8 cellular contexts compared by ENCODE assay signal in genomic region chrX:38804481-38805293, GRCh38. TPM values are rescaled to one million over a fixed set of nuclear protein-coding genes. Genes with fewer than 3 reads are reported as not detected.
DNase-seq lines count a peak whose midpoint lies in the region; ATAC-seq and TF ChIP-seq lines count a peak whose summit lies in the region.

No MANE protein-coding gene starts in this region.

- no peaks in the 10 kb centered on the region for H3K36me3 ChIP-seq in CD4-positive, alpha-beta memory T cell (ENCODE audit: insufficient read depth, low read length)
- peaks cover 26% of the 10 kb centered on the region for H3K36me3 ChIP-seq in RWPE2 (ENCODE audit: low read depth)
- no peaks in the 10 kb centered on the region for H3K36me3 ChIP-seq in ascending aorta

- peak overlapping the region; percentile 92 to 97 (median 95) for H3K27ac Mint-ChIP-seq in CD4-positive, alpha-beta memory T cell

- H3K4me3 ChIP-seq in CD4-positive, alpha-beta memory T cell (ENCODE audit: low read length in 2 of 2) = peak overlapping the region; percentile 65 to 72
- H3K4me3 ChIP-seq in RWPE2 (ENCODE audit: severe bottlenecking) (peak overlapping the region; percentile 75), ascending aorta (peak overlapping the region; percentile 66 to 78), iPS-18c (ENCODE audit: insufficient read depth, low read depth, low read length) (peak overlapping the region; percentile 73)

- H3K36me3 Mint-ChIP-seq in CD4-positive, alpha-beta memory T cell = peaks cover 8 to 19% of the 10 kb centered on the region in 2 donors

- POLR2A ChIA-PET in CD4-positive, alpha-beta memory T cell (lab: Charles Lee; ENCODE audit: partially characterized antibody) = interaction anchor here (0.6 to 7.7 kb wide), 11 partner anchors 9 to 1477 kb away, joined by 3 to 91 read pairs (median 4); no protein-coding TSS in a partner anchor

- no peak for TF ChIP-seq CTCF in RWPE2 (IDR thresholded peaks at IDR 0.05; ENCODE audit: poor library complexity, severe bottlenecking)
- no peak for TF ChIP-seq CTCF in ascending aorta (IDR thresholded peaks at IDR 0.05)

- ATAC-seq in RWPE2 (ENCODE audit: low read depth) (peak; percentile 1; the same call in 2 of the 3 replicates), HG03469 (IDR thresholded peaks at IDR 0.05; ENCODE audit: unreplicated experiment) (no peak)

- H3K27ac ChIP-seq in CD4-positive, alpha-beta memory T cell (ENCODE audit: low read depth, low read length) = peak overlapping the region; percentile 80
- H3K27ac ChIP-seq in RWPE2 (ENCODE audit: poor library complexity, severe bottlenecking) (peak overlapping the region; percentile 85), ascending aorta (peak overlapping the region; percentile 80 to 91)

- H3K9me3 ChIP-seq in CD4-positive, alpha-beta memory T cell (ENCODE audit: control insufficient read depth in 1 of 2, low read length in 2 of 2) = no peaks in the 10 kb centered on the region
- H3K9me3 ChIP-seq in RWPE2 (ENCODE audit: severe bottlenecking) (no peaks in the 10 kb centered on the region), ascending aorta (no peaks in the 10 kb centered on the region), iPS-18c (ENCODE audit: control insufficient read depth, insufficient read depth, low read length) (peaks cover 5% of the 10 kb centered on the region)

- peaks cover 0 to 4% (median 0%) of the 10 kb centered on the region in 8 donors for H3K9me3 Mint-ChIP-seq in CD4-positive, alpha-beta memory T cell

- H3K4me1 Mint-ChIP-seq in CD4-positive, alpha-beta memory T cell = peaks cover 16 to 69% (median 27%) of the 10 kb centered on the region in 4 donors

- CTCF ChIA-PET in CD4-positive, alpha-beta memory T cell (lab: Charles Lee; ENCODE audit: partially characterized antibody) = interaction anchor here (1.6 kb wide), 1 partner anchor 182 kb away, joined by 4 read pairs; no protein-coding TSS in a partner anchor

- no peaks in the 10 kb centered on the region for H3K27me3 ChIP-seq in CD4-positive, alpha-beta memory T cell (ENCODE audit: insufficient read depth, low read length)
- H3K27me3 ChIP-seq in RWPE2 (ENCODE audit: insufficient read depth, poor library complexity, severe bottlenecking) (no peaks in the 10 kb centered on the region), ascending aorta (no peaks in the 10 kb centered on the region)

- no peaks in the 10 kb centered on the region for H3K27me3 Mint-ChIP-seq in CD4-positive, alpha-beta memory T cell

- DNase-seq in CD4-positive, alpha-beta memory T cell = peak in 3 of 5 donors; percentile 26 to 50 (median 29)
- peak; percentile 21 for DNase-seq in HCEC 1CT
- DNase-seq in RWPE2 (ENCODE audit: low spot score) = no peak
- DNase-seq in ascending aorta (ENCODE audit: low spot score in 2 of 2) = peak in 1 of 2 donors; percentile 65
- peak; percentile 7 to 10 for DNase-seq in stimulated activated CD4-positive, alpha-beta T cell treated with anti-CD3 and anti-CD28 coated beads, Interleukin-12 subunit alpha, Interleukin-12 subunit beta, amount 100 ng/mL, for 24 hours (ENCODE audit: low read depth in 2 of 2)
- no peak for DNase-seq in NCI-H1694 (lab: John Stamatoyannopoulos, UW)

- peak overlapping the region; percentile 85 to 95 (median 92) for H3K4me3 Mint-ChIP-seq in CD4-positive, alpha-beta memory T cell

- peaks cover 35% of the 10 kb centered on the region for H3K4me1 ChIP-seq in CD4-positive, alpha-beta memory T cell (ENCODE audit: insufficient read depth, low read length)
- H3K4me1 ChIP-seq in RWPE2 (ENCODE audit: insufficient read depth, poor library complexity, severe bottlenecking) = peaks cover 7% of the 10 kb centered on the region
- peaks cover 0 to 5% of the 10 kb centered on the region in 2 donors for H3K4me1 ChIP-seq in ascending aorta

- intact Hi-C loops in CD4-positive, alpha-beta memory T cell (cut with micrococcal nuclease) = loop anchor here (5.0 to 10.0 kb wide), 4 partner anchors 37 to 1368 kb away; no protein-coding TSS in a partner anchor
- intact Hi-C loops in ascending aorta (cut with DNase I) = loop anchor here (2.0 to 10.0 kb wide), 5 partner anchors 64 to 1460 kb away; partner anchors contain the start of gene BCOR

RNA-seq across cellular contexts. Expression of gene MID1IP1, which starts 3.4 kb away (rescaled TPM):
- 10 to 100 TPM; 64.5 to 73.8 TPM for total RNA-seq in CD4-positive, alpha-beta memory T cell
- 10 to 100 TPM; 11.9 to 27.8 TPM for polyA plus RNA-seq in CD4-positive, alpha-beta memory T cell
- total RNA-seq in ascending aorta = 76.1 TPM

Comparison
In these comparisons a context has a peak if more than half of its experiments do, and no peak if none do; other contexts are left out.
1. DNase-seq: peak in CD4-positive, alpha-beta memory T cell (3 of 5), HCEC 1CT (single experiment) and stimulated activated CD4-positive, alpha-beta T cell treated with anti-CD3 and anti-CD28 coated beads, Interleukin-12 subunit alpha, Interleukin-12 subunit beta, amount 100 ng/mL, for 24 hours (2 of 2); none in RWPE2 (single experiment) and NCI-H1694 (single experiment).
2. Peak in every context shown above with its lines, with median percentiles within 50 percentile points of each other: H3K27ac ChIP-seq and H3K4me3 ChIP-seq.